ENCODE assay signal across 32 cellular contexts in the genomic region with DNA sequence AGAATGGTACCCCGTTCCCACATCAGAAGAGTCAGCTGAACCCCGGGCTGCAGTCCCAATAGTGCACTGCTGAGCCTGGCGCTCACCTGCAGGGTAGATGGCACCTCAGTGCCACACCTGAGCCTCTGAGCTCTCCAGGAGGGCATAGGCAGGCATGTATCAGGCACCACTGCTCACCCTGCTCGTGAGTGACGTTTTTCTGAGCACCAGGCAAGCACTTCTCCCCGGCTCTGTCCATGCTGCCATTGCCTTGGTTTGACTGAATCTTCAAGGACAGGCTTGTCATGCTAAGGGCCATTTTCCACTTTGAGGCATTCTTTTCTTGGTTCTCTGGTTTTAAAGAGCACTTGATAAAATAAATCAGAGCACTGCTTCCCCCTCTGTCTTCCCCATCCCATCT.
"Had no signal": no experiment of that assay in that cellular context is flagged by ENCODE, and none has a peak within 500 bp of the region (broad histone marks: within the 10 kb centered on the region; RNA-seq: fewer than 3 reads in every experiment).

No MANE protein-coding gene starts in this region.

- H3K27me3 Mint-ChIP-seq: activated CD8-positive, alpha-beta T cell treated with anti-CD3 and anti-CD28 coated beads for 36 hours had no signal

- H3K4me3 ChIP-seq: coronary artery, dorsolateral prefrontal cortex had no signal

- H3K27me3 ChIP-seq: brain microvascular endothelial cell, dorsolateral prefrontal cortex had no signal

- H3K36me3 ChIP-seq: brain microvascular endothelial cell had no signal

- FAIRE-seq: astrocyte, frontal cortex had no signal

- H3K36me3 Mint-ChIP-seq: activated naive CD8-positive, alpha-beta T cell had no signal

- H3K27ac ChIP-seq: brain microvascular endothelial cell, coronary artery, dorsolateral prefrontal cortex, WERI-Rb-1 had no signal

- H3K4me1 Mint-ChIP-seq: activated B cell treated with CpG ODN at 0.5 μM for 24 hours; activated T-helper 17 cell treated with anti-CD3 and anti-CD28 coated beads, Interleukin-2, amount 50 U/mL, for 72 hours; central memory CD8-positive, alpha-beta T cell; T-helper 17 cell had no signal

- H3K27ac Mint-ChIP-seq: activated B cell treated with CpG ODN at 0.5 μM for 24 hours; activated CD8-positive, alpha-beta T cell treated with anti-CD3 and anti-CD28 coated beads for 36 hours; activated naive CD8-positive, alpha-beta T cell; activated T-helper 17 cell treated with anti-CD3 and anti-CD28 coated beads, Interleukin-2, amount 50 U/mL, for 72 hours; dendritic cell treated with granulocyte-macrophage colony-stimulating factor and Interleukin-4, amounts not matched to agents 40 ng/mL and 50 ng/mL, for 4 days; endodermal cell; T-helper 17 cell; T-helper 2 cell treated with Interferon-gamma antibody and Interleukin-4, amounts not matched to agents 5 μg/mL and 100 μg/mL, for 36 hours had no signal

- H3K9me3 Mint-ChIP-seq: activated B cell treated with CpG ODN at 0.5 μM for 24 hours; activated CD8-positive, alpha-beta T cell treated with anti-CD3 and anti-CD28 coated beads for 36 hours; activated T-cell treated with anti-CD3 and anti-CD28 coated beads, Interleukin-2, amount 50 U/mL, for 4 hours; activated T-helper 17 cell treated with anti-CD3 and anti-CD28 coated beads, Interleukin-2, amount 50 U/mL, for 72 hours; central memory CD8-positive, alpha-beta T cell; dendritic cell treated with granulocyte-macrophage colony-stimulating factor and Interleukin-4, amounts not matched to agents 40 ng/mL and 50 ng/mL, for 4 days; endodermal cell; T-helper 2 cell treated with Interferon-gamma antibody and Interleukin-4, amounts not matched to agents 5 μg/mL and 100 μg/mL, for 36 hours had no signal

- DNase-seq: activated B cell treated with CpG ODN at 0.5 μM for 24 hours; activated CD4-positive, alpha-beta T cell treated with anti-CD3 and anti-CD28 coated beads for 48 hours; activated CD4-positive, alpha-beta T cell treated with anti-CD3 and anti-CD28 coated beads, Interleukin-2, amount 50 U/mL, for 1 hour; activated CD4-positive, alpha-beta T cell treated with anti-CD3 and anti-CD28 coated beads, Interleukin-2, amount 50 U/mL, for 48 hours; activated CD8-positive, alpha-beta memory T cell treated with anti-CD3 and anti-CD28 coated beads for 24 hours; activated CD8-positive, alpha-beta T cell treated with anti-CD3 and anti-CD28 coated beads for 36 hours; activated effector memory CD4-positive, alpha-beta T cell treated with Interleukin-2 at 50 U/mL for 16 hours; activated gamma-delta T cell treated with Interleukin-2 at 50 U/mL for 16 hours; activated naive CD4-positive, alpha-beta T cell treated with anti-CD3 and anti-CD28 coated beads, Interleukin-2, amount 50 U/mL, for 16 hours; activated naive CD4-positive, alpha-beta T cell treated with Interleukin-2 at 50 U/mL for 16 hours; activated T-cell treated with anti-CD3 and anti-CD28 coated beads, Interleukin-2, amount 50 U/mL, for 4 hours; amniotic stem cell; anterior cingulate cortex; brain microvascular endothelial cell; dorsolateral prefrontal cortex; effector memory CD4-positive, alpha-beta T cell; endodermal cell; foreskin fibroblast; head of caudate nucleus; T-helper 17 cell; T1000; WERI-Rb-1 had no signal

- ATAC-seq: activated CD4-positive, CD25-positive, alpha-beta regulatory T cell treated with anti-CD3 and anti-CD28 coated beads, Interleukin-2, amount 50 U/mL, for 24 hours; activated CD8-positive, alpha-beta T cell treated with anti-CD3 and anti-CD28 coated beads for 36 hours; activated T-cell treated with anti-CD3 and anti-CD28 coated beads, Interleukin-2, amount 50 U/mL, for 4 hours; activated T-helper 17 cell treated with anti-CD3 and anti-CD28 coated beads, Interleukin-2, amount 50 U/mL, for 72 hours; esophagus mucosa; T-helper 17 cell had no signal

- H3K4me3 Mint-ChIP-seq: activated B cell treated with CpG ODN at 0.5 μM for 24 hours; activated CD8-positive, alpha-beta T cell treated with anti-CD3 and anti-CD28 coated beads for 36 hours; activated naive CD8-positive, alpha-beta T cell; activated T-cell treated with anti-CD3 and anti-CD28 coated beads, Interleukin-2, amount 50 U/mL, for 4 hours; activated T-helper 17 cell treated with anti-CD3 and anti-CD28 coated beads, Interleukin-2, amount 50 U/mL, for 72 hours; central memory CD8-positive, alpha-beta T cell; dendritic cell treated with granulocyte-macrophage colony-stimulating factor and Interleukin-4, amounts not matched to agents 40 ng/mL and 50 ng/mL, for 4 days; endodermal cell; T-helper 17 cell; T-helper 2 cell treated with Interferon-gamma antibody and Interleukin-4, amounts not matched to agents 5 μg/mL and 100 μg/mL, for 36 hours had no signal
